22 cellular contexts compared by ENCODE assay signal in the genomic region with DNA sequence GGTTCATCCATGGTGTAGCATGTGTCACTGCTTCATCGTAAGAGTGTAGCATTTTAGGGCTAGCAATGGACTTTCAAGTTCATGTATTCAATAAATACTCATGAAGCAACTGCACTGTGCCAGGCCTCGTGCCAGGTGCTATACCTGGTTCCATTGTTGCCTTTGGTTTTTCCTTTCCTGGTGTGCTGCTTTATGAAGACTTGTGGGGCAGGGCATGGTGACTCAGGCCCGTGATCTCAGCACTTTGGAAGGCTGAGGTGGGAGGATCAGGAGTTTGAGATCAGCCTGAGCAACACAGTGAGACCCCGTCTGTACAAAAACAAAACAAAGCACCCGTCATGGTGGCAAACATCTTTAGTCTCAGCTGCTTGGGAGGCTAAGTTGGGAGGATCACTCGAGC. TPM values are rescaled to one million over a fixed set of nuclear protein-coding genes. Genes with fewer than 3 reads are reported as not detected.
DNase-seq lines count a peak whose midpoint lies in the region; ATAC-seq and TF ChIP-seq lines count a peak whose summit lies in the region.
"Had no signal": no experiment of that assay in that cellular context is flagged by ENCODE, and none has a peak within 500 bp of the region (broad histone marks: within the 10 kb centered on the region; RNA-seq: fewer than 3 reads in every experiment).

No MANE protein-coding gene starts in this region.

- peak overlapping the region; percentile 84 for H2AFZ ChIP-seq in HCT116 (ENCODE audit: low read depth, low read length, poor library complexity, severe bottlenecking)
- H2AFZ ChIP-seq in MM.1S (ENCODE audit: low read length), result no peak overlapping the region
- H2AFZ ChIP-seq: hepatocyte had no signal

- TF ChIP-seq POLR2A in HCT116 (IDR thresholded peaks at IDR 0.05; ENCODE audit: borderline replicate concordance, extremely low read depth, insufficient read depth, insufficient read length), result no peak

- H3K79me2 ChIP-seq in HCT116 (ENCODE audit: insufficient read depth, low read length) (no peaks in the 10 kb centered on the region), MM.1S (ENCODE audit: low read length) (no peaks in the 10 kb centered on the region)
- H3K79me2 ChIP-seq: hepatocyte had no signal

- H3K36me3 Mint-ChIP-seq in activated CD8-positive, alpha-beta T cell treated with anti-CD3 and anti-CD28 coated beads, Interleukin-2, amount 10 ng/mL, durations not matched to agents 7 days and 5 days (ENCODE audit: low read depth), result no peaks in the 10 kb centered on the region
- H3K36me3 Mint-ChIP-seq: activated naive CD8-positive, alpha-beta T cell; CD8-positive, alpha-beta T cell had no signal

- peak overlapping the region; percentile 23; the same call in 1 of the 2 replicates for H3K27ac ChIP-seq in HCT116 (ENCODE audit: low read depth, low read length)
- peak overlapping the region; percentile 95 for H3K27ac ChIP-seq in RWPE2 (ENCODE audit: poor library complexity, severe bottlenecking)
- H3K27ac ChIP-seq in esophagus (ENCODE audit: low read depth in 2 of 2, low read length in 1 of 2), result peak overlapping the region; percentile 49 to 68
- no peak overlapping the region for H3K27ac ChIP-seq in MM.1S (ENCODE audit: low read length)
- no peak overlapping the region for H3K27ac ChIP-seq in aorta (ENCODE audit: low read depth in 1 of 2, low read length in 2 of 2)
- H3K27ac ChIP-seq: hepatocyte, left lung, tibial nerve had no signal

- intact Hi-C loops in HCT116 (cut with micrococcal nuclease) (loop anchor here (5.0 kb wide), 1 partner anchor 67 kb away; no protein-coding TSS in a partner anchor), aorta (cut with DNase I) (loop anchor here (5.0 kb wide), 2 partner anchors 72 to 152 kb away; partner anchors contain the start of gene CEP41 (in 1 of the 2))

- H4K20me1 ChIP-seq in HCT116 (ENCODE audit: insufficient read depth) (no peaks in the 10 kb centered on the region), MM.1S (ENCODE audit: insufficient read depth, low read length) (no peaks in the 10 kb centered on the region)

- H3K4me2 ChIP-seq in HCT116 (ENCODE audit: low read length), result peak overlapping the region; percentile 53
- no peak overlapping the region for H3K4me2 ChIP-seq in MM.1S (ENCODE audit: low read depth, low read length)
- H3K4me2 ChIP-seq: hepatocyte had no signal

- peak overlapping the region; percentile 32; the same call in 1 of the 2 replicates for H3K9ac ChIP-seq in HCT116 (ENCODE audit: low read length)
- no peak overlapping the region for H3K9ac ChIP-seq in MM.1S (ENCODE audit: low read length)

- CTCF ChIA-PET in HCT116 (lab: Charles Lee), result no interaction called here
- CTCF ChIA-PET in activated CD8-positive, alpha-beta T cell treated with anti-CD3 and anti-CD28 coated beads, Interleukin-2, amount 10 ng/mL, durations not matched to agents 7 days and 5 days (lab: Charles Lee), result no interaction called here

- H3K4me3 ChIP-seq in HCT116 (replicated peaks in 1 of 2; ENCODE audit: low read depth in 1 of 2, low read length in 2 of 2) (peak overlapping the region in 1 of 2 experiments; percentile 6; a peak in 1 of 4 replicates), RWPE2 (ENCODE audit: severe bottlenecking) (no peak overlapping the region), esophagus (ENCODE audit: low read depth in 1 of 2, low read length in 2 of 2) (no peak overlapping the region), retinal pigment epithelial cell (ENCODE audit: low read length) (no peak overlapping the region), MM.1S (ENCODE audit: low read length) (no peak overlapping the region), aorta (ENCODE audit: low read length in 2 of 2) (no peak overlapping the region)
- H3K4me3 ChIP-seq: hepatocyte, left lung, tibial nerve had no signal

- H3K4me1 Mint-ChIP-seq in activated CD8-positive, alpha-beta T cell treated with anti-CD3 and anti-CD28 coated beads, Interleukin-2, amount 10 ng/mL, durations not matched to agents 7 days and 5 days (ENCODE audit: low read depth), result no peaks in the 10 kb centered on the region

- no peak for TF ChIP-seq CTCF in HCT116 (IDR thresholded peaks at IDR 0.05 in 2 of 3, conservative IDR thresholded peaks at IDR 0.05 in 1 of 3; ENCODE audit: borderline replicate concordance in 1 of 3, insufficient read depth in 1 of 3, low read depth in 2 of 3, low read length in 2 of 3)
- no peak for TF ChIP-seq CTCF in RWPE2 (IDR thresholded peaks at IDR 0.05; ENCODE audit: poor library complexity, severe bottlenecking)
- no peak for TF ChIP-seq CTCF in retinal pigment epithelial cell (conservative IDR thresholded peaks at IDR 0.05; ENCODE audit: low read depth, low read length)
- TF ChIP-seq CTCF in MM.1S (IDR thresholded peaks at IDR 0.05; ENCODE audit: low read length), result no peak

- 0 out of 2 replicates have a peak, but pooled peaks have one; percentile 6 for TF ChIP-seq RAD21 in HCT116 (IDR thresholded peaks at IDR 0.05; ENCODE audit: low read depth)

- no peak overlapping the region for H3K4me3 Mint-ChIP-seq in activated CD8-positive, alpha-beta T cell treated with anti-CD3 and anti-CD28 coated beads, Interleukin-2, amount 10 ng/mL, durations not matched to agents 7 days and 5 days
- H3K4me3 Mint-ChIP-seq: activated naive CD8-positive, alpha-beta T cell; CD8-positive, alpha-beta T cell; T-helper 1 cell treated with Interleukin-12 subunit alpha and Interleukin-12 subunit beta and Interleukin-4 antibody, amounts not matched to agents 30 μg/mL and 1 μg/mL, for 36 hours had no signal

- H3F3A ChIP-seq in MM.1S (ENCODE audit: insufficient read depth, low read length), result no peaks in the 10 kb centered on the region

- 59 to 69% methylated on average over 6 of the region's 6 CpGs for WGBS in esophagus, 2 donors
- 66 to 73% methylated on average over 6 of the region's 6 CpGs for WGBS in aorta, 2 donors

- BruUV-seq in HCT116 (replicated peaks; lab: Mats Ljungman, UMichigan), result no TSS peak

- no peaks in the 10 kb centered on the region for H3K9me3 Mint-ChIP-seq in activated CD8-positive, alpha-beta T cell treated with anti-CD3 and anti-CD28 coated beads, Interleukin-2, amount 10 ng/mL, durations not matched to agents 7 days and 5 days (ENCODE audit: insufficient read depth)
- H3K9me3 Mint-ChIP-seq: CD8-positive, alpha-beta T cell had no signal

- no peaks in the 10 kb centered on the region for H3K9me2 ChIP-seq in HCT116 (ENCODE audit: insufficient read depth)
- no peaks in the 10 kb centered on the region for H3K9me2 ChIP-seq in MM.1S (replicated peaks; ENCODE audit: insufficient read depth, low read length)

- DNase-seq in HCT116 (ENCODE audit: low read depth, low spot score), result peak; percentile 73
- DNase-seq in RWPE2 (ENCODE audit: low spot score), result no peak
- DNase-seq in retinal pigment epithelial cell (ENCODE audit: low read depth), result peak; percentile 24
- DNase-seq in activated CD8-positive, alpha-beta T cell treated with anti-CD3 and anti-CD28 coated beads, Interleukin-2, amount 10 ng/mL, durations not matched to agents 7 days and 5 days, result no peak
- DNase-seq in NCI-H526 (lab: John Stamatoyannopoulos, UW), result no peak
- no peak for DNase-seq in MM.1S
- no peak for DNase-seq in aorta
- DNase-seq: CD8-positive, alpha-beta T cell; left lung; NCI-H146; NCI-H524; RPMI8226; stimulated activated CD4-positive, alpha-beta T cell treated with anti-CD3 and anti-CD28 coated beads, Interleukin-1b, Interleukin-23, amount 100 ng/mL, for 48 hours; stimulated activated CD8-positive, alpha-beta memory T cell treated with anti-CD3 and anti-CD28 coated beads, Interleukin-4, amount 100 ng/mL, for 48 hours had no signal

- peak; percentile 39 for ATAC-seq in HCT116
- peak; percentile 50 for ATAC-seq in RWPE2 (ENCODE audit: low read depth)
- ATAC-seq in activated CD8-positive, alpha-beta T cell treated with anti-CD3 and anti-CD28 coated beads, Interleukin-2, amount 10 ng/mL, durations not matched to agents 7 days and 5 days, result no peak
- ATAC-seq in aorta (ENCODE audit: low FRiP score), result no peak
- ATAC-seq: CD8-positive, alpha-beta T cell; left lung had no signal

- H3K4me1 ChIP-seq in HCT116 (ENCODE audit: control insufficient read depth in 1 of 2, insufficient read depth in 2 of 2, low read length in 2 of 2) (peaks cover 41 to 91% of the 10 kb centered on the region in 2 experiments), RWPE2 (ENCODE audit: insufficient read depth, poor library complexity, severe bottlenecking) (peaks cover 48% of the 10 kb centered on the region), esophagus (ENCODE audit: control insufficient read depth in 2 of 2, insufficient read depth in 2 of 2, low read length in 1 of 2) (peaks cover 0 to 9% of the 10 kb centered on the region in 2 donors), MM.1S (ENCODE audit: low read length) (no peaks in the 10 kb centered on the region), aorta (ENCODE audit: control insufficient read depth in 1 of 2, insufficient read depth in 2 of 2, low read length in 2 of 2) (peaks cover 0 to 4% of the 10 kb centered on the region in 2 donors)
- H3K4me1 ChIP-seq: left lung had no signal

- POLR2A ChIA-PET in HCT116 (lab: Charles Lee), result interaction anchor here (0.6 kb wide), 1 partner anchor 18 kb away, joined by 3 read pairs; no protein-coding TSS in a partner anchor
- POLR2A ChIA-PET in activated CD8-positive, alpha-beta T cell treated with anti-CD3 and anti-CD28 coated beads, Interleukin-2, amount 10 ng/mL, durations not matched to agents 7 days and 5 days (lab: Charles Lee), result no interaction called here

- RAD21 ChIA-PET in HCT116 (lab: Charles Lee; ENCODE audit: low non-redundant PET in 1 of 2, low total read pairs in 2 of 2, uncharacterized antibody in 2 of 2, unreplicated experiment in 2 of 2), result no interaction called here

- H3K9me3 ChIP-seq in HCT116 (ENCODE audit: control insufficient read depth in 1 of 2, insufficient read depth in 1 of 2, low read depth in 1 of 2, low read length in 2 of 2) (no peaks in the 10 kb centered on the region; a peak in 1 of 4 replicates), RWPE2 (ENCODE audit: severe bottlenecking) (no peaks in the 10 kb centered on the region), esophagus (ENCODE audit: control insufficient read depth in 2 of 2, insufficient read depth in 1 of 2, low read depth in 1 of 2, low read length in 1 of 2) (no peaks in the 10 kb centered on the region), MM.1S (replicated peaks; ENCODE audit: insufficient read depth, low read length) (no peaks in the 10 kb centered on the region), aorta (ENCODE audit: control insufficient read depth, low read length) (no peaks in the 10 kb centered on the region)
- H3K9me3 ChIP-seq: left lung, tibial nerve had no signal

- H3K27me3 ChIP-seq in HCT116 (ENCODE audit: insufficient read depth, low read length), result no peaks in the 10 kb centered on the region
- no peaks in the 10 kb centered on the region for H3K27me3 ChIP-seq in RWPE2 (ENCODE audit: insufficient read depth, poor library complexity, severe bottlenecking)
- H3K27me3 ChIP-seq in esophagus (ENCODE audit: control insufficient read depth in 1 of 2, insufficient read depth in 2 of 2, low read length in 2 of 2), result no peaks in the 10 kb centered on the region
- H3K27me3 ChIP-seq in MM.1S (replicated peaks; ENCODE audit: insufficient read depth, low read length), result no peaks in the 10 kb centered on the region
- no peaks in the 10 kb centered on the region for H3K27me3 ChIP-seq in aorta (ENCODE audit: control insufficient read depth in 1 of 2, insufficient read depth in 2 of 2, low read length in 1 of 2)
- H3K27me3 ChIP-seq: hepatocyte, left lung, tibial nerve had no signal

- H3K27ac Mint-ChIP-seq in activated CD8-positive, alpha-beta T cell treated with anti-CD3 and anti-CD28 coated beads, Interleukin-2, amount 10 ng/mL, durations not matched to agents 7 days and 5 days, result no peak overlapping the region
- H3K27ac Mint-ChIP-seq: activated naive CD8-positive, alpha-beta T cell; CD8-positive, alpha-beta T cell; T-helper 1 cell treated with Interleukin-12 subunit alpha and Interleukin-12 subunit beta and Interleukin-4 antibody, amounts not matched to agents 30 μg/mL and 1 μg/mL, for 36 hours had no signal

- H3K36me3 ChIP-seq in HCT116 (ENCODE audit: control insufficient read depth in 1 of 2, insufficient read depth in 2 of 2, low read length in 2 of 2) (no peaks in the 10 kb centered on the region), RWPE2 (ENCODE audit: low read depth) (no peaks in the 10 kb centered on the region), esophagus (ENCODE audit: control insufficient read depth in 2 of 2, insufficient read depth in 2 of 2, low read length in 1 of 2) (no peaks in the 10 kb centered on the region), MM.1S (replicated peaks; ENCODE audit: insufficient read depth, low read length) (no peaks in the 10 kb centered on the region), aorta (ENCODE audit: control insufficient read depth in 1 of 2, insufficient read depth in 2 of 2, low read length in 1 of 2) (no peaks in the 10 kb centered on the region)
- H3K36me3 ChIP-seq: left lung, tibial nerve had no signal

- no peaks in the 10 kb centered on the region for H3K27me3 Mint-ChIP-seq in activated CD8-positive, alpha-beta T cell treated with anti-CD3 and anti-CD28 coated beads, Interleukin-2, amount 10 ng/mL, durations not matched to agents 7 days and 5 days (ENCODE audit: low read depth)
- H3K27me3 Mint-ChIP-seq: activated naive CD8-positive, alpha-beta T cell had no signal

RNA-seq across cellular contexts. Expression of gene CPA4, which starts 2.2 kb away (rescaled TPM):
- 38.7 TPM for total RNA-seq in HCT116 (2021; ENCODE audit: unreplicated experiment)
- polyA plus RNA-seq in HCT116 (2012), result 12.6 and 21.5 TPM in 2 replicates
- polyA plus RNA-seq in esophagus, result 10 to 100 TPM in 1 of 2 donors, 1 to 10 TPM in 1; 8.4 to 41.2 TPM
- not detected for total RNA-seq in activated CD8-positive, alpha-beta T cell treated with anti-CD3 and anti-CD28 coated beads, Interleukin-2, amount 10 ng/mL, durations not matched to agents 7 days and 5 days
- 1 to 10 TPM in 1 of 2 donors, under 1 TPM in 1; 0.45 to 1.0 TPM for total RNA-seq in aorta
- under 1 TPM in 1 of 2 donors, not detected in 1; 0.18 TPM for polyA plus RNA-seq in aorta
- total RNA-seq: CD8-positive, alpha-beta T cell had no signal

RNA-seq across cellular contexts. Expression of gene CPA2, which starts 24.1 kb away (rescaled TPM):
- 1.5 TPM for total RNA-seq in HCT116 (2021; ENCODE audit: unreplicated experiment)
- 0.05 TPM in 1 of 2 replicates, not detected in the other for polyA plus RNA-seq in HCT116 (2012)
- polyA plus RNA-seq in esophagus, result under 1 TPM; 0.14 to 0.37 TPM
- not detected for total RNA-seq in activated CD8-positive, alpha-beta T cell treated with anti-CD3 and anti-CD28 coated beads, Interleukin-2, amount 10 ng/mL, durations not matched to agents 7 days and 5 days
- total RNA-seq in aorta, result 1 to 10 TPM in 1 of 2 donors, under 1 TPM in 1; 0.72 to 1.0 TPM
- polyA plus RNA-seq in aorta, result 1 to 10 TPM in 1 of 2 donors, under 1 TPM in 1; 0.38 to 2.8 TPM
- total RNA-seq: CD8-positive, alpha-beta T cell; cerebellum; left lung; myocyte; pulmonary artery endothelial cell had no signal

RNA-seq across cellular contexts. Expression of gene CPA5, which starts 53.9 kb away (rescaled TPM):
- not detected for total RNA-seq in HCT116 (2021; ENCODE audit: unreplicated experiment)
- polyA plus RNA-seq in HCT116 (2012), result 0.08 TPM in 1 of 2 replicates, not detected in the other
- under 1 TPM; 0.01 to 0.04 TPM for polyA plus RNA-seq in esophagus
- under 1 TPM in 1 of 2 experiments, not detected in 1; 0.31 TPM for total RNA-seq in activated CD8-positive, alpha-beta T cell treated with anti-CD3 and anti-CD28 coated beads, Interleukin-2, amount 10 ng/mL, durations not matched to agents 7 days and 5 days
- not detected for total RNA-seq in aorta
- polyA plus RNA-seq in aorta, result not detected
- total RNA-seq: CD8-positive, alpha-beta T cell; cerebellum; hepatocyte; left lung; pulmonary artery endothelial cell; tibial nerve had no signal

Comparison
In these comparisons a context has a peak if more than half of its experiments do, and no peak if none do; other contexts are left out.
1. ATAC-seq: peak in HCT116 (single experiment) and RWPE2 (single experiment); none in activated CD8-positive, alpha-beta T cell treated with anti-CD3 and anti-CD28 coated beads, Interleukin-2, amount 10 ng/mL, durations not matched to agents 7 days and 5 days (single experiment) and aorta (single experiment).
2. DNase-seq: peak in HCT116 (single experiment) and retinal pigment epithelial cell (single experiment); none in RWPE2 (single experiment), activated CD8-positive, alpha-beta T cell treated with anti-CD3 and anti-CD28 coated beads, Interleukin-2, amount 10 ng/mL, durations not matched to agents 7 days and 5 days (single experiment), NCI-H526 (0 of 2), MM.1S (single experiment) and aorta (0 of 2).
3. H3K27ac ChIP-seq: peak in HCT116 (single experiment), RWPE2 (single experiment) and esophagus (2 of 2); none in MM.1S (single experiment) and aorta (0 of 2).
4. RNA of gene CPA4, which starts 2.2 kb away (total RNA-seq): 38.7 TPM in HCT116 (single experiment); 0.45 to 1.0 TPM in aorta and not detected in activated CD8-positive, alpha-beta T cell treated with anti-CD3 and anti-CD28 coated beads, Interleukin-2, amount 10 ng/mL, durations not matched to agents 7 days and 5 days; every median in the first group is over 10 times any median in the second.